In the genomic region with DNA sequence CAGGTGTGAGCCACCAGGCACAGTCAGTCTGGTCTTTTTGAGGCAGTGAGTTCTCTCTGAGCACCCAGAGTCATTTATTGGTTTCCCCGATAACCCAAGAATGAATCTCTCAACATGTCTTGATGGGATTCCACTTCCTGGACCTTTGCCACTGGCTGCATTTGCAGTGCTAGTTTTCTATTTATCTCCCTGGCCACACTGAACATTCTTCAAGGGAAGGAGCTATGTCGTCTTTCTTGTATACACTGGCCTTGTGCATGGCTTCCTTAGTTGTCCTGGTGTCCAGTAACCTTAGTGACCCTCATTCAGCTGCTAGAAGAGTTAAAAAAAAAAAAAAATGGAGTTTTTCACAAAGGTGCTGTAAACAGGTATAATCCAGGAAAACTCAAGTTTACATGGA, we compare ENCODE assay signal across 27 cellular contexts.
"Had no signal": no experiment of that assay in that cellular context is flagged by ENCODE, and none has a peak within 500 bp of the region (broad histone marks: within the 10 kb centered on the region; RNA-seq: fewer than 3 reads in every experiment).

No MANE protein-coding gene starts in this region.

- H3K4me2 ChIP-seq: hepatocyte, smooth muscle cell had no signal

- H3K9me3 ChIP-seq: heart right ventricle, left lung, lower lobe of right lung, neutrophil, right atrium auricular region, right lobe of liver, tibial artery, upper lobe of right lung had no signal

- H3K4me3 Mint-ChIP-seq: naive thymus-derived CD8-positive, alpha-beta T cell; nephron; neural crest cell; stimulated activated memory B cell treated with anti-CD40 and anti-IgM and Interleukin-4, amounts not matched to agents 10 μg/mL and 1 μg/mL and 100 μg/mL, for 72 hours; stimulated activated naive CD8-positive, alpha-beta T cell treated with anti-CD3 and anti-CD28 coated beads, Interleukin-15, amount 100 ng/mL, for 72 hours had no signal

- H3K4me1 Mint-ChIP-seq: stimulated activated memory B cell treated with anti-CD40 and anti-IgM and Interleukin-4, amounts not matched to agents 10 μg/mL and 1 μg/mL and 100 μg/mL, for 72 hours had no signal

- H3K4me3 ChIP-seq: heart right ventricle, hepatocyte, left lung, lower lobe of right lung, right atrium auricular region, right lobe of liver, smooth muscle cell, tibial artery, upper lobe of right lung had no signal

- H3K27ac Mint-ChIP-seq: naive thymus-derived CD8-positive, alpha-beta T cell; progenitor cell of endocrine pancreas; stimulated activated memory B cell treated with anti-CD40 and anti-IgM and Interleukin-4, amounts not matched to agents 10 μg/mL and 1 μg/mL and 100 μg/mL, for 72 hours; stimulated activated naive CD8-positive, alpha-beta T cell treated with anti-CD3 and anti-CD28 coated beads, Interleukin-15, amount 100 ng/mL, for 72 hours had no signal

- ATAC-seq: heart right ventricle; left lung; lower lobe of right lung; naive thymus-derived CD8-positive, alpha-beta T cell; stimulated activated memory B cell treated with anti-CD40 and anti-IgM and Interleukin-4, amounts not matched to agents 10 μg/mL and 1 μg/mL and 100 μg/mL, for 72 hours; stimulated activated naive CD8-positive, alpha-beta T cell treated with anti-CD3 and anti-CD28 coated beads, Interleukin-15, amount 100 ng/mL, for 72 hours had no signal

- H3K9me3 Mint-ChIP-seq: naive thymus-derived CD8-positive, alpha-beta T cell; stimulated activated memory B cell treated with anti-CD40 and anti-IgM and Interleukin-4, amounts not matched to agents 10 μg/mL and 1 μg/mL and 100 μg/mL, for 72 hours; stimulated activated naive CD8-positive, alpha-beta T cell treated with anti-CD3 and anti-CD28 coated beads, Interleukin-15, amount 100 ng/mL, for 72 hours had no signal

- H3K4me1 ChIP-seq: left lung, lower lobe of right lung, upper lobe of right lung had no signal

- H3K27me3 ChIP-seq: heart right ventricle, hepatocyte, left lung, right atrium auricular region, right lobe of liver, tibial artery, upper lobe of right lung had no signal

- H3K27me3 Mint-ChIP-seq: naive thymus-derived CD8-positive, alpha-beta T cell; progenitor cell of endocrine pancreas; stimulated activated memory B cell treated with anti-CD40 and anti-IgM and Interleukin-4, amounts not matched to agents 10 μg/mL and 1 μg/mL and 100 μg/mL, for 72 hours; stimulated activated naive CD8-positive, alpha-beta T cell treated with anti-CD3 and anti-CD28 coated beads, Interleukin-15, amount 100 ng/mL, for 72 hours had no signal

- H3K36me3 ChIP-seq: heart right ventricle, left lung, lower lobe of right lung, neutrophil, right atrium auricular region, right lobe of liver, tibial artery, upper lobe of right lung had no signal

- H3K27ac ChIP-seq: heart right ventricle, hepatocyte, left lung, lower lobe of right lung, neutrophil, right atrium auricular region, right lobe of liver, tibial artery, upper lobe of right lung had no signal

- H2AFZ ChIP-seq: hepatocyte had no signal

- DNase-seq: heart right ventricle; islet precursor cell; left cardiac atrium; left lung; lower lobe of right lung; mammary epithelial cell; mesenchymal stem cell; naive thymus-derived CD8-positive, alpha-beta T cell; occipital lobe; right lobe of liver; stimulated activated CD4-positive, alpha-beta T cell treated with anti-CD3 and anti-CD28 coated beads, Interleukin-1b, Interleukin-23, amount 100 ng/mL, for 48 hours; stimulated activated CD4-positive, alpha-beta T cell treated with anti-CD3 and anti-CD28 coated beads, Interleukin-2, amount 100 ng/mL, for 48 hours; stimulated activated CD4-positive, alpha-beta T cell treated with anti-CD3 and anti-CD28 coated beads, Interleukin-4, amount 100 ng/mL, for 4 hours; stimulated activated CD8-positive, alpha-beta memory T cell treated with anti-CD3 and anti-CD28 coated beads, Interleukin-4, amount 100 ng/mL, for 48 hours; stimulated activated naive CD4-positive, alpha-beta T cell treated with Interleukin-2 at 50 U/mL for 16 hours; stimulated activated naive CD8-positive, alpha-beta T cell treated with anti-CD3 and anti-CD28 coated beads, Interleukin-15, amount 100 ng/mL, for 72 hours; tibial artery; trophoblast cell; upper lobe of right lung had no signal
